Comparison of ENCODE assay signal across 1 cellular context in the genomic region with DNA sequence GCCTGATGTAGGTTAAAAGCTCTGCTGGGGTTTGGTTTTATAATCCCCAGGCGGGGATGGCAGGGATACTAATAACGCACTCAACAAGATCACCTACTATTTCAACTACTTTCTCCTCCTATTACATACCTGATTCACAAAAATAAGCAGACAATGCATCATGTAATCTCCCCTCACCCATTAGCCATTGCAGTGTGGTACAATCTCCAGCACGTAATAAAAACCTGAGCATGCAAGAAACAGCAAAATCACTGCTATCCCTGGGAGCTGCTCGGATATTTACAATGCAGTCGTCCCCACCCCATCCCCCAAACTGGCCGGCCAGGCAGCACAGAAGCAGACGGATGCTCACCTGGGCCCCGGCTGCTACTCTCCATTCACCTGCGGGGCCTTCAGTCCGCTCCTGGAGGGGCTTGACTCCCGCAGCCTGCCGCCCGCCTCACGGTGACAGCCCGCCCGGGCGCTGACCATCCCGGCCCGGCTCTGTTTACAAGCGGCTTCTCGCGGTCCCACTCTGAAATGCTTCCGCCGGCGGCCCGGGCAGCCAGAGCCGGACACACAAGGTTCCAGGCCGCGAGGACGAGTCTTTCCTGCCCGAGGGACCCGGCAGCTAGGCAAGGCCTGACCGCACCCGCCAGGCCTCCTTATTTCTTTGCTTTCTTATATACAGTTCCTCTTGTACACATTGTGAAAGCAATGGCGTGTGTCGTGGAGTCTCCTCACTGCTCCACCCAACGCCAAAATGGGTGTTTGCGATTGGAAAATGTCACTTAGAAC.
TF ChIP-seq lines count a peak whose summit lies in the region.

A gene with protein sequence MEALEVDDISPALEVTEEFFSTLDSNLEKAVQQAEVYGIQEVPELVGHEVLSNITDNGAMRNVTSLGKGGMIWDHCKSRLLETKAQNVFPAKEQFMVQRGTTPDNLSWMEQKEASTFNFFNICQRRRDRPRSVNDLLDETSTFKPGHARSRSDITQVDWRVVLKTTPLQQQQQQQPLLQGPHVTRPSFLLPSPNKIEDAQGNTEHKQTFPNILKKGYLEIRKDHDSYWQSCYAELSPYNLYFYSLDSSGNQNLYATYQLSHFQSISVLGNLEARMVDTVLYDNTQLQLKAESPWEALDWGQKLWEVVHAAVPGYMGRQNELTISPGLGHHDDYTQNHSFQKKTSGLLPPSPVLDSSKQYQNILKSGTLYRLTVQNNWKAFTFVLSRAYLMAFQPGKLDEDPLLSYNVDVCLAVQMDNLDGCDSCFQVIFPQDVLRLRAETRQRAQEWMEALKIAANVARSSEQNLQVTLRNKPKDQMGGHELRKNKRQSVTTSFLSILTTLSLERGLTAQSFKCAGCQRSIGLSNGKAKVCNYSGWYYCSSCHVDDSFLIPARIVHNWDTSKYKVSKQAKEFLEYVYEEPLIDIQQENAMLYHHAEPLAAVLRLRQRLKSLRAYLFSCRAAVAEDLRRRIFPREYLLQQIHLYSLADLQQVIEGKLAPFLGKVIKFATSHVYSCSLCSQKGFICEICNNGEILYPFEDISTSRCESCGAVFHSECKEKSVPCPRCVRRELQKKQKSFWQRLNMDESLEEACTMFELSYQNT (minus strand): TSS at position 491 of the 777 bp plus-strand sequence. CDS start 23,888 bp downstream, outside the sequence.

TF ChIP-seq in HepG2, 621 proteins besides CTCF, POLR2A, EP300 and RAD21 (continued from another document and continues in another):
- TF ChIP-seq, protein P1, sequence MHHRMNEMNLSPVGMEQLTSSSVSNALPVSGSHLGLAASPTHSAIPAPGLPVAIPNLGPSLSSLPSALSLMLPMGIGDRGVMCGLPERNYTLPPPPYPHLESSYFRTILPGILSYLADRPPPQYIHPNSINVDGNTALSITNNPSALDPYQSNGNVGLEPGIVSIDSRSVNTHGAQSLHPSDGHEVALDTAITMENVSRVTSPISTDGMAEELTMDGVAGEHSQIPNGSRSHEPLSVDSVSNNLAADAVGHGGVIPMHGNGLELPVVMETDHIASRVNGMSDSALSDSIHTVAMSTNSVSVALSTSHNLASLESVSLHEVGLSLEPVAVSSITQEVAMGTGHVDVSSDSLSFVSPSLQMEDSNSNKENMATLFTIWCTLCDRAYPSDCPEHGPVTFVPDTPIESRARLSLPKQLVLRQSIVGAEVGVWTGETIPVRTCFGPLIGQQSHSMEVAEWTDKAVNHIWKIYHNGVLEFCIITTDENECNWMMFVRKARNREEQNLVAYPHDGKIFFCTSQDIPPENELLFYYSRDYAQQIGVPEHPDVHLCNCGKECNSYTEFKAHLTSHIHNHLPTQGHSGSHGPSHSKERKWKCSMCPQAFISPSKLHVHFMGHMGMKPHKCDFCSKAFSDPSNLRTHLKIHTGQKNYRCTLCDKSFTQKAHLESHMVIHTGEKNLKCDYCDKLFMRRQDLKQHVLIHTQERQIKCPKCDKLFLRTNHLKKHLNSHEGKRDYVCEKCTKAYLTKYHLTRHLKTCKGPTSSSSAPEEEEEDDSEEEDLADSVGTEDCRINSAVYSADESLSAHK (CRISPR knock-in tag; IDR thresholded peaks at IDR 0.05; ENCODE audit: borderline replicate concordance): peak; percentile 93; the same call in 1 of the 2 replicates
- TF ChIP-seq ZNF546 (CRISPR knock-in tag; conservative IDR thresholded peaks at IDR 0.05) (peak; percentile 78; the same call in 1 of the 2 replicates), ZNF235 (CRISPR knock-in tag; IDR thresholded peaks at IDR 0.05; ENCODE audit: borderline replicate concordance) (peak; percentile 89; the same call in 1 of the 2 replicates), FLYWCH1 (CRISPR knock-in tag; IDR thresholded peaks at IDR 0.05) (peak; percentile 96), FOXM1 (CRISPR knock-in tag; IDR thresholded peaks at IDR 0.05) (no peak), PHB2 (IDR thresholded peaks at IDR 0.05; ENCODE audit: partially characterized antibody) (no peak), ZNF160 (CRISPR knock-in tag; IDR thresholded peaks at IDR 0.05) (peak; percentile 93), PLRG1 (conservative IDR thresholded peaks at IDR 0.05) (no peak), HOXA7 (CRISPR knock-in tag; IDR thresholded peaks at IDR 0.05) (no peak), ZBTB38 (CRISPR knock-in tag; IDR thresholded peaks at IDR 0.05) (peak; percentile 86; the same call in 1 of the 2 replicates), TOE1 (CRISPR knock-in tag; IDR thresholded peaks at IDR 0.05) (peak; percentile 97), TEAD3 (CRISPR knock-in tag; optimal IDR thresholded peaks at IDR 0.05; ENCODE audit: borderline replicate concordance) (peak; percentile 80), JUNB (CRISPR knock-in tag; IDR thresholded peaks at IDR 0.05; ENCODE audit: borderline replicate concordance) (no peak), ZNF598 (CRISPR knock-in tag; IDR thresholded peaks at IDR 0.05; ENCODE audit: borderline replicate concordance) (peak; percentile 97), TOPORS (CRISPR knock-in tag; IDR thresholded peaks at IDR 0.05) (peak; percentile 97; the same call in 1 of the 2 replicates), MED13 (CRISPR knock-in tag; IDR thresholded peaks at IDR 0.05) (peak; percentile 87), SP2 (CRISPR knock-in tag; IDR thresholded peaks at IDR 0.05) (peak; percentile 61; the same call in 1 of the 2 replicates), ZNF124 (CRISPR knock-in tag; IDR thresholded peaks at IDR 0.05) (peak; percentile 99), GLI4 (CRISPR knock-in tag; IDR thresholded peaks at IDR 0.05; ENCODE audit: borderline replicate concordance) (peak; percentile 84; the same call in 1 of the 2 replicates), CBX5 (CRISPR knock-in tag; IDR thresholded peaks at IDR 0.05; ENCODE audit: borderline replicate concordance) (peak; percentile 99), PHF20 (CRISPR knock-in tag; IDR thresholded peaks at IDR 0.05) (peak; percentile 96), SIN3A (IDR thresholded peaks at IDR 0.05; ENCODE audit: borderline replicate concordance, low read depth, low read length) (peak; percentile 98), SETDB1 (CRISPR knock-in tag; IDR thresholded peaks at IDR 0.05; ENCODE audit: borderline replicate concordance) (peak; percentile 86), ZNF724P (CRISPR knock-in tag; IDR thresholded peaks at IDR 0.05; ENCODE audit: borderline replicate concordance) (peak; percentile 97), ZNF24 (IDR thresholded peaks at IDR 0.05) (0 out of 2 replicates have a peak, but pooled peaks have one; percentile 80), ZNF224 (CRISPR knock-in tag; IDR thresholded peaks at IDR 0.05) (peak; percentile 88; the same call in 1 of the 2 replicates), ZNF709 (CRISPR knock-in tag; IDR thresholded peaks at IDR 0.05) (peak; percentile 96), ZNF501 (CRISPR knock-in tag; IDR thresholded peaks at IDR 0.05) (peak; percentile 100), KLF11 (CRISPR knock-in tag; IDR thresholded peaks at IDR 0.05) (peak; percentile 93), POGZ (CRISPR knock-in tag; IDR thresholded peaks at IDR 0.05) (peak; percentile 100), ZBTB21 (CRISPR knock-in tag; IDR thresholded peaks at IDR 0.05) (peak; percentile 42; the same call in 1 of the 2 replicates), ZNF749 (CRISPR knock-in tag; IDR thresholded peaks at IDR 0.05; ENCODE audit: borderline replicate concordance) (peak; percentile 98), TCF12 (IDR thresholded peaks at IDR 0.05) (no peak), TCF12 (CRISPR knock-in tag; IDR thresholded peaks at IDR 0.05) (peak; percentile 91)
- TF ChIP-seq, protein P2, sequence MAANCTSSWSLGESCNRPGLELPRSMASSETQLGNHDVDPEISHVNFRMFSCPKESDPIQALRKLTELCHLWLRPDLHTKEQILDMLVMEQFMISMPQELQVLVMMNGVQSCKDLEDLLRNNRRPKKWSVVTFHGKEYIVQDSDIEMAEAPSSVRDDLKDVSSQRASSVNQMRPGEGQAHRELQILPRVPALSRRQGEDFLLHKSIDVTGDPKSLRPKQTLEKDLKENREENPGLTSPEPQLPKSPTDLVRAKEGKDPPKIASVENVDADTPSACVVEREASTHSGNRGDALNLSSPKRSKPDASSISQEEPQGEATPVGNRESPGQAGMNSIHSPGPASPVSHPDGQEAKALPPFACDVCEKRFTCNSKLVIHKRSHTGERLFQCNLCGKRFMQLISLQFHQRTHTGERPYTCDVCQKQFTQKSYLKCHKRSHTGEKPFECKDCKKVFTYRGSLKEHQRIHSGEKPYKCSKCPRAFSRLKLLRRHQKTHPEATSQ (CRISPR knock-in tag; IDR thresholded peaks at IDR 0.05; ENCODE audit: borderline replicate concordance): peak; percentile 99
- TF ChIP-seq, protein P3, sequence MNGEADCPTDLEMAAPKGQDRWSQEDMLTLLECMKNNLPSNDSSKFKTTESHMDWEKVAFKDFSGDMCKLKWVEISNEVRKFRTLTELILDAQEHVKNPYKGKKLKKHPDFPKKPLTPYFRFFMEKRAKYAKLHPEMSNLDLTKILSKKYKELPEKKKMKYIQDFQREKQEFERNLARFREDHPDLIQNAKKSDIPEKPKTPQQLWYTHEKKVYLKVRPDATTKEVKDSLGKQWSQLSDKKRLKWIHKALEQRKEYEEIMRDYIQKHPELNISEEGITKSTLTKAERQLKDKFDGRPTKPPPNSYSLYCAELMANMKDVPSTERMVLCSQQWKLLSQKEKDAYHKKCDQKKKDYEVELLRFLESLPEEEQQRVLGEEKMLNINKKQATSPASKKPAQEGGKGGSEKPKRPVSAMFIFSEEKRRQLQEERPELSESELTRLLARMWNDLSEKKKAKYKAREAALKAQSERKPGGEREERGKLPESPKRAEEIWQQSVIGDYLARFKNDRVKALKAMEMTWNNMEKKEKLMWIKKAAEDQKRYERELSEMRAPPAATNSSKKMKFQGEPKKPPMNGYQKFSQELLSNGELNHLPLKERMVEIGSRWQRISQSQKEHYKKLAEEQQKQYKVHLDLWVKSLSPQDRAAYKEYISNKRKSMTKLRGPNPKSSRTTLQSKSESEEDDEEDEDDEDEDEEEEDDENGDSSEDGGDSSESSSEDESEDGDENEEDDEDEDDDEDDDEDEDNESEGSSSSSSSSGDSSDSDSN (CRISPR knock-in tag; IDR thresholded peaks at IDR 0.05): peak; percentile 99
- TF ChIP-seq, protein P4, sequence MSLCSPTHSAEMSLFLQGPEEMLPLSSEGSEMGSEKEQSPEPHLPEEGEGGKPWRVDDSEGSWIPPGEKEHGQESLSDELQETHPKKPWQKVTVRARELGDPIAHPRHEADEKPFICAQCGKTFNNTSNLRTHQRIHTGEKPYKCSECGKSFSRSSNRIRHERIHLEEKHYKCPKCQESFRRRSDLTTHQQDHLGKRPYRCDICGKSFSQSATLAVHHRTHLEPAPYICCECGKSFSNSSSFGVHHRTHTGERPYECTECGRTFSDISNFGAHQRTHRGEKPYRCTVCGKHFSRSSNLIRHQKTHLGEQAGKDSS (CRISPR knock-in tag; IDR thresholded peaks at IDR 0.05; ENCODE audit: borderline replicate concordance, low read depth): peak; percentile 99
- TF ChIP-seq, protein P5, sequence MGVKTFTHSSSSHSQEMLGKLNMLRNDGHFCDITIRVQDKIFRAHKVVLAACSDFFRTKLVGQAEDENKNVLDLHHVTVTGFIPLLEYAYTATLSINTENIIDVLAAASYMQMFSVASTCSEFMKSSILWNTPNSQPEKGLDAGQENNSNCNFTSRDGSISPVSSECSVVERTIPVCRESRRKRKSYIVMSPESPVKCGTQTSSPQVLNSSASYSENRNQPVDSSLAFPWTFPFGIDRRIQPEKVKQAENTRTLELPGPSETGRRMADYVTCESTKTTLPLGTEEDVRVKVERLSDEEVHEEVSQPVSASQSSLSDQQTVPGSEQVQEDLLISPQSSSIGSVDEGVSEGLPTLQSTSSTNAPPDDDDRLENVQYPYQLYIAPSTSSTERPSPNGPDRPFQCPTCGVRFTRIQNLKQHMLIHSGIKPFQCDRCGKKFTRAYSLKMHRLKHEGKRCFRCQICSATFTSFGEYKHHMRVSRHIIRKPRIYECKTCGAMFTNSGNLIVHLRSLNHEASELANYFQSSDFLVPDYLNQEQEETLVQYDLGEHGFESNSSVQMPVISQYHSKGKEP (CRISPR knock-in tag; IDR thresholded peaks at IDR 0.05): 0 out of 2 replicates have a peak, but pooled peaks have one; percentile 69
- TF ChIP-seq, protein P6, sequence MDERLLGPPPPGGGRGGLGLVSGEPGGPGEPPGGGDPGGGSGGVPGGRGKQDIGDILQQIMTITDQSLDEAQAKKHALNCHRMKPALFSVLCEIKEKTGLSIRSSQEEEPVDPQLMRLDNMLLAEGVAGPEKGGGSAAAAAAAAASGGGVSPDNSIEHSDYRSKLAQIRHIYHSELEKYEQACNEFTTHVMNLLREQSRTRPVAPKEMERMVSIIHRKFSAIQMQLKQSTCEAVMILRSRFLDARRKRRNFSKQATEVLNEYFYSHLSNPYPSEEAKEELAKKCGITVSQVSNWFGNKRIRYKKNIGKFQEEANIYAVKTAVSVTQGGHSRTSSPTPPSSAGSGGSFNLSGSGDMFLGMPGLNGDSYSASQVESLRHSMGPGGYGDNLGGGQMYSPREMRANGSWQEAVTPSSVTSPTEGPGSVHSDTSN (CRISPR knock-in tag; IDR thresholded peaks at IDR 0.05): 0 out of 2 replicates have a peak, but pooled peaks have one; percentile 49
- TF ChIP-seq, protein P7, sequence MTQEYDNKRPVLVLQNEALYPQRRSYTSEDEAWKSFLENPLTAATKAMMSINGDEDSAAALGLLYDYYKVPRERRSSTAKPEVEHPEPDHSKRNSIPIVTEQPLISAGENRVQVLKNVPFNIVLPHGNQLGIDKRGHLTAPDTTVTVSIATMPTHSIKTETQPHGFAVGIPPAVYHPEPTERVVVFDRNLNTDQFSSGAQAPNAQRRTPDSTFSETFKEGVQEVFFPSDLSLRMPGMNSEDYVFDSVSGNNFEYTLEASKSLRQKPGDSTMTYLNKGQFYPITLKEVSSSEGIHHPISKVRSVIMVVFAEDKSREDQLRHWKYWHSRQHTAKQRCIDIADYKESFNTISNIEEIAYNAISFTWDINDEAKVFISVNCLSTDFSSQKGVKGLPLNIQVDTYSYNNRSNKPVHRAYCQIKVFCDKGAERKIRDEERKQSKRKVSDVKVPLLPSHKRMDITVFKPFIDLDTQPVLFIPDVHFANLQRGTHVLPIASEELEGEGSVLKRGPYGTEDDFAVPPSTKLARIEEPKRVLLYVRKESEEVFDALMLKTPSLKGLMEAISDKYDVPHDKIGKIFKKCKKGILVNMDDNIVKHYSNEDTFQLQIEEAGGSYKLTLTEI (CRISPR knock-in tag; conservative IDR thresholded peaks at IDR 0.05): no peak
- TF ChIP-seq, protein P8, sequence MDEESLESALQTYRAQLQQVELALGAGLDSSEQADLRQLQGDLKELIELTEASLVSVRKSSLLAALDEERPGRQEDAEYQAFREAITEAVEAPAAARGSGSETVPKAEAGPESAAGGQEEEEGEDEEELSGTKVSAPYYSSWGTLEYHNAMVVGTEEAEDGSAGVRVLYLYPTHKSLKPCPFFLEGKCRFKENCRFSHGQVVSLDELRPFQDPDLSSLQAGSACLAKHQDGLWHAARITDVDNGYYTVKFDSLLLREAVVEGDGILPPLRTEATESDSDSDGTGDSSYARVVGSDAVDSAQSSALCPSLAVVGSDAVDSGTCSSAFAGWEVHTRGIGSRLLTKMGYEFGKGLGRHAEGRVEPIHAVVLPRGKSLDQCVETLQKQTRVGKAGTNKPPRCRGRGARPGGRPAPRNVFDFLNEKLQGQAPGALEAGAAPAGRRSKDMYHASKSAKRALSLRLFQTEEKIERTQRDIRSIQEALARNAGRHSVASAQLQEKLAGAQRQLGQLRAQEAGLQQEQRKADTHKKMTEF (CRISPR knock-in tag; IDR thresholded peaks at IDR 0.05): peak; percentile 99
- TF ChIP-seq, protein P9, sequence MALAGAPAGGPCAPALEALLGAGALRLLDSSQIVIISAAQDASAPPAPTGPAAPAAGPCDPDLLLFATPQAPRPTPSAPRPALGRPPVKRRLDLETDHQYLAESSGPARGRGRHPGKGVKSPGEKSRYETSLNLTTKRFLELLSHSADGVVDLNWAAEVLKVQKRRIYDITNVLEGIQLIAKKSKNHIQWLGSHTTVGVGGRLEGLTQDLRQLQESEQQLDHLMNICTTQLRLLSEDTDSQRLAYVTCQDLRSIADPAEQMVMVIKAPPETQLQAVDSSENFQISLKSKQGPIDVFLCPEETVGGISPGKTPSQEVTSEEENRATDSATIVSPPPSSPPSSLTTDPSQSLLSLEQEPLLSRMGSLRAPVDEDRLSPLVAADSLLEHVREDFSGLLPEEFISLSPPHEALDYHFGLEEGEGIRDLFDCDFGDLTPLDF (CRISPR knock-in tag; IDR thresholded peaks at IDR 0.05): peak; percentile 89
